In genomic region chr1:101379037-101379436, GRCh38 we compare ENCODE assay signal across 2 cellular contexts.
TF ChIP-seq lines count a peak whose summit lies in the region.

No MANE protein-coding gene starts in this region.

TF ChIP-seq in GM12891, 5 proteins besides CTCF, POLR2A, EP300 and RAD21:
- TF ChIP-seq PAX5 (IDR thresholded peaks at IDR 0.05; ENCODE audit: insufficient read depth, low read length, severe bottlenecking) (no peak), POLR2AphosphoS5 (IDR thresholded peaks at IDR 0.05; ENCODE audit: low read depth, low read length) (no peak), TAF1 (IDR thresholded peaks at IDR 0.05; ENCODE audit: low read depth, low read length) (no peak)

TF ChIP-seq in H1, 55 proteins besides CTCF, POLR2A, EP300 and RAD21:
- no peak for TF ChIP-seq RBBP5 (IDR thresholded peaks at IDR 0.05; ENCODE audit: borderline replicate concordance, low read depth, low read length)
- no peak for TF ChIP-seq SP2 (IDR thresholded peaks at IDR 0.05; ENCODE audit: low read length)
- no peak for TF ChIP-seq POU5F1 (IDR thresholded peaks at IDR 0.05; ENCODE audit: low read depth, low read length)
- no peak for TF ChIP-seq TAF7 (optimal IDR thresholded peaks at IDR 0.05; ENCODE audit: borderline replicate concordance, low read depth, low read length)
- no peak for TF ChIP-seq SIX5 (IDR thresholded peaks at IDR 0.05; ENCODE audit: low read depth, low read length)
- TF ChIP-seq SP4 (IDR thresholded peaks at IDR 0.05; ENCODE audit: low read length) = no peak
- no peak for TF ChIP-seq SAP30 (IDR thresholded peaks at IDR 0.05; ENCODE audit: insufficient read depth, insufficient replicate concordance, low read length)
- TF ChIP-seq KDM5A (IDR thresholded peaks at IDR 0.05; ENCODE audit: low read length) = no peak
- TF ChIP-seq TBP (IDR thresholded peaks at IDR 0.05; ENCODE audit: low read depth, low read length) = no peak
- no peak for TF ChIP-seq YY1 (IDR thresholded peaks at IDR 0.05; ENCODE audit: low read depth, low read length)
- TF ChIP-seq KDM1A (IDR thresholded peaks at IDR 0.05; ENCODE audit: borderline replicate concordance, low read length) = no peak
